8 cellular contexts compared by ENCODE assay signal in genomic region chr4:78954048-78954666, GRCh38. TPM values are rescaled to one million over a fixed set of nuclear protein-coding genes. Genes with fewer than 3 reads are reported as not detected.
DNase-seq lines count a peak whose midpoint lies in the region; TF ChIP-seq lines count a peak whose summit lies in the region.

No MANE protein-coding gene starts in this region.

- H3K4me3 ChIP-seq in astrocyte of the cerebellum (ENCODE audit: low read depth, low read length), result no peak overlapping the region

- H3K4me1 Mint-ChIP-seq in neural crest cell, result no peaks in the 10 kb centered on the region

- peaks cover 14% of the 10 kb centered on the region for H3K27me3 Mint-ChIP-seq in neural crest cell (ENCODE audit: low read depth)

- peak; percentile 65 for TF ChIP-seq CTCF in astrocyte of the cerebellum (IDR thresholded peaks at IDR 0.05; ENCODE audit: low read depth, low read length, missing control alignments)
- TF ChIP-seq CTCF in neural crest cell (conservative IDR thresholded peaks at IDR 0.05), result peak; percentile 66

- H3K36me3 Mint-ChIP-seq in neural crest cell (ENCODE audit: low read depth), result no peaks in the 10 kb centered on the region

- DNase-seq in NCI-H2107 treated with DMSO at 0.1 percent for 48 hours (lab: John Stamatoyannopoulos, UW; ENCODE audit: unreplicated experiment) (peak; percentile 9), NCI-H2107 (lab: John Stamatoyannopoulos, UW) (no peak), NCI-H1105 (lab: John Stamatoyannopoulos, UW) (peak; percentile 4), astrocyte of the cerebellum (ENCODE audit: low read depth) (no peak), neural crest cell (ENCODE audit: low read depth, low spot score) (peak; percentile 22), activated gamma-delta T cell (lab: John Stamatoyannopoulos, UW) (no peak), cortex of kidney (lab: John Stamatoyannopoulos, UW) (no peak)
- DNase-seq in activated naive CD4-positive, alpha-beta T cell treated with anti-CD3 and anti-CD28 coated beads, Interleukin-2, amount 50 U/mL, for 16 hours, result no peak

- no peak overlapping the region for H3K27ac Mint-ChIP-seq in neural crest cell (ENCODE audit: unreplicated experiment)

- in situ Hi-C loops in astrocyte of the cerebellum (cut with HindIII; ENCODE audit: low sequenced_read_pairs), result loop anchor here (25.0 kb wide), 1 partner anchor 1383 kb away; the partner anchor contains the start of gene CFAP299

- H3K4me3 Mint-ChIP-seq in neural crest cell, result no peak overlapping the region

- H3K9me3 Mint-ChIP-seq in neural crest cell, result no peaks in the 10 kb centered on the region

RNA-seq across cellular contexts. Expression of gene PAQR3, which starts 14.9 kb away (rescaled TPM):
- total RNA-seq in neural crest cell, result 28.1 and 28.8 TPM in 2 replicates

Comparison
In these comparisons a context has a peak if more than half of its experiments do, and no peak if none do; other contexts are left out.
1. DNase-seq: peak in NCI-H2107 treated with DMSO at 0.1 percent for 48 hours (single experiment), NCI-H1105 (single experiment) and neural crest cell (single experiment); none in NCI-H2107 (single experiment), astrocyte of the cerebellum (single experiment), activated gamma-delta T cell (single experiment), cortex of kidney (single experiment) and activated naive CD4-positive, alpha-beta T cell treated with anti-CD3 and anti-CD28 coated beads, Interleukin-2, amount 50 U/mL, for 16 hours (single experiment).